ENCODE assay signal across 27 cellular contexts in the genomic region with DNA sequence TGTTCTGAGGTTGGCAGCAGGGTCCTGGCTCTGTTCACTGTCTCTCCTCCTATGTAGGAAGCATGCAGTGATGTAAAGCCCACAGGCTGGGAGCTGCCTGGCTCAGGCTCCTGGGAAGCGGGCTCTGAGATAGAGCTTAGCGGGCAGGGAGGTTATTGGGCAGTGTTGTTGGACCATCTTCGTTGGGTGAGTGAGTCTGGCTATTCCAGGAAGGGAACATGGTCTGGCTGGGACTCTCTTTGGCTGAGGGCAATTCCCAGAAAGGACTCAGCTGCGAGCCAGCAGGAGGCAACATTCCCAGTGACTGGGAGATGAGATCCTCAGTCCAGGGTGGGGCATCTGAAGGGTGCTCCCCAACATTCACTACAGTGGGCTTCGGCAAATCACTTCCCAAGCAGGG.
"Had no signal": no experiment of that assay in that cellular context is flagged by ENCODE, and none has a peak within 500 bp of the region (broad histone marks: within the 10 kb centered on the region; RNA-seq: fewer than 3 reads in every experiment).

No MANE protein-coding gene starts in this region.

- H3K36me3 ChIP-seq: stomach, suprapubic skin, thoracic aorta, thyroid gland, tibial artery, tibial nerve, transverse colon, upper lobe of left lung, upper lobe of right lung, uterus, vagina had no signal

- DNase-seq: stimulated activated CD4-positive, alpha-beta T cell treated with anti-CD3 and anti-CD28 coated beads, Interleukin-2, amount 100 ng/mL, for 48 hours; stimulated activated CD4-positive, alpha-beta T cell treated with anti-CD3 and anti-CD28 coated beads, Interleukin-4, amount 100 ng/mL, for 1 hour; stimulated activated CD4-positive, alpha-beta T cell treated with anti-CD3 and anti-CD28 coated beads, Interleukin-4, amount 100 ng/mL, for 24 hours; stimulated activated CD4-positive, alpha-beta T cell treated with anti-CD3 and anti-CD28 coated beads, Interleukin-4, amount 100 ng/mL, for 4 hours; stimulated activated CD8-positive, alpha-beta memory T cell treated with anti-CD3 and anti-CD28 coated beads, Interleukin-4, amount 100 ng/mL, for 48 hours; stimulated activated naive B cell treated with anti-CD40 and anti-IgM and Interleukin-4, amounts not matched to agents 10 μg/mL and 1 μg/mL and 100 μg/mL, for 72 hours; stimulated activated naive CD4-positive, alpha-beta T cell; stimulated activated naive CD4-positive, alpha-beta T cell treated with Interleukin-2 at 50 U/mL for 16 hours; stimulated activated naive CD8-positive, alpha-beta T cell treated with anti-CD3 and anti-CD28 coated beads, Interleukin-15, amount 100 ng/mL, for 72 hours; stimulated activated naive CD8-positive, alpha-beta T cell treated with anti-CD3 and anti-CD28 coated beads, Interleukin-15, Interleukin-2, amounts not matched to agents 100 U/mL and 50 U/mL, for 24 hours; stomach; substantia nigra; testis; thyroid gland; transverse colon; trophoblast cell; upper lobe of left lung; upper lobe of right lung; uterus had no signal

- ATAC-seq: stimulated activated effector memory CD8-positive, alpha-beta T cell treated with anti-CD3 and anti-CD28 coated beads, Interleukin-12 subunit alpha, Interleukin-12 subunit beta, amount 100 ng/mL, for 72 hours; stimulated activated memory B cell treated with anti-CD40 and anti-IgM and Interleukin-4, amounts not matched to agents 10 μg/mL and 1 μg/mL and 100 μg/mL, for 72 hours; stimulated activated naive B cell treated with anti-CD40 and anti-IgM and Interleukin-4, amounts not matched to agents 10 μg/mL and 1 μg/mL and 100 μg/mL, for 72 hours; stimulated activated naive CD8-positive, alpha-beta T cell treated with anti-CD3 and anti-CD28 coated beads, Interleukin-15, amount 100 ng/mL, for 72 hours; stimulated activated naive CD8-positive, alpha-beta T cell treated with anti-CD3 and anti-CD28 coated beads, Interleukin-15, Interleukin-2, amounts not matched to agents 100 U/mL and 50 U/mL, for 24 hours had no signal

- FAIRE-seq: urothelium cell line had no signal

- H3K27me3 ChIP-seq: suprapubic skin, testis, thyroid gland, tibial nerve, transverse colon, upper lobe of left lung, upper lobe of right lung, uterus, vagina had no signal

- H3K4me3 ChIP-seq: stomach, suprapubic skin, testis, thoracic aorta, thyroid gland, tibial artery, tibial nerve, transverse colon, upper lobe of left lung, upper lobe of right lung, uterus, vagina had no signal
